In genomic region chr1:27469334-27469733, GRCh38 we compare ENCODE assay signal across 1 cellular context.
TF ChIP-seq lines count a peak whose summit lies in the region.

No MANE protein-coding gene starts in this region.

TF ChIP-seq in HepG2, 621 proteins besides CTCF, POLR2A, EP300 and RAD21:
- TF ChIP-seq, protein P1, sequence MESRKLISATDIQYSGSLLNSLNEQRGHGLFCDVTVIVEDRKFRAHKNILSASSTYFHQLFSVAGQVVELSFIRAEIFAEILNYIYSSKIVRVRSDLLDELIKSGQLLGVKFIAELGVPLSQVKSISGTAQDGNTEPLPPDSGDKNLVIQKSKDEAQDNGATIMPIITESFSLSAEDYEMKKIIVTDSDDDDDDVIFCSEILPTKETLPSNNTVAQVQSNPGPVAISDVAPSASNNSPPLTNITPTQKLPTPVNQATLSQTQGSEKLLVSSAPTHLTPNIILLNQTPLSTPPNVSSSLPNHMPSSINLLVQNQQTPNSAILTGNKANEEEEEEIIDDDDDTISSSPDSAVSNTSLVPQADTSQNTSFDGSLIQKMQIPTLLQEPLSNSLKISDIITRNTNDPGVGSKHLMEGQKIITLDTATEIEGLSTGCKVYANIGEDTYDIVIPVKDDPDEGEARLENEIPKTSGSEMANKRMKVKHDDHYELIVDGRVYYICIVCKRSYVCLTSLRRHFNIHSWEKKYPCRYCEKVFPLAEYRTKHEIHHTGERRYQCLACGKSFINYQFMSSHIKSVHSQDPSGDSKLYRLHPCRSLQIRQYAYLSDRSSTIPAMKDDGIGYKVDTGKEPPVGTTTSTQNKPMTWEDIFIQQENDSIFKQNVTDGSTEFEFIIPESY (CRISPR knock-in tag; IDR thresholded peaks at IDR 0.05): peak; percentile 34; the same call in 1 of the 2 replicates
- TF ChIP-seq PRPF4 (IDR thresholded peaks at IDR 0.05; ENCODE audit: low read depth, low read length, poor library complexity, severe bottlenecking) (no peak), ATF6 (CRISPR knock-in tag; conservative IDR thresholded peaks at IDR 0.05) (no peak), ZNF749 (CRISPR knock-in tag; IDR thresholded peaks at IDR 0.05; ENCODE audit: borderline replicate concordance) (no peak), NR2F1 (CRISPR knock-in tag; IDR thresholded peaks at IDR 0.05) (no peak), ZNF614 (CRISPR knock-in tag; IDR thresholded peaks at IDR 0.05; ENCODE audit: borderline replicate concordance) (no peak), ELF1 (CRISPR knock-in tag; IDR thresholded peaks at IDR 0.05) (no peak), HNF1B (CRISPR knock-in tag; IDR thresholded peaks at IDR 0.05) (no peak), ZNF180 (CRISPR knock-in tag; IDR thresholded peaks at IDR 0.05; ENCODE audit: borderline replicate concordance, low read depth) (no peak), ZKSCAN8 (CRISPR knock-in tag; IDR thresholded peaks at IDR 0.05; ENCODE audit: borderline replicate concordance) (no peak), ZNF770 (CRISPR knock-in tag; IDR thresholded peaks at IDR 0.05) (no peak), BRCA1 (CRISPR knock-in tag; IDR thresholded peaks at IDR 0.05) (no peak), HNF4A (CRISPR knock-in tag; IDR thresholded peaks at IDR 0.05) (no peak), FOXA3 (CRISPR knock-in tag; IDR thresholded peaks at IDR 0.05) (peak; percentile 20; the same call in 1 of the 2 replicates), ZSCAN12 (CRISPR knock-in tag; IDR thresholded peaks at IDR 0.05) (no peak)
- TF ChIP-seq, protein P2, sequence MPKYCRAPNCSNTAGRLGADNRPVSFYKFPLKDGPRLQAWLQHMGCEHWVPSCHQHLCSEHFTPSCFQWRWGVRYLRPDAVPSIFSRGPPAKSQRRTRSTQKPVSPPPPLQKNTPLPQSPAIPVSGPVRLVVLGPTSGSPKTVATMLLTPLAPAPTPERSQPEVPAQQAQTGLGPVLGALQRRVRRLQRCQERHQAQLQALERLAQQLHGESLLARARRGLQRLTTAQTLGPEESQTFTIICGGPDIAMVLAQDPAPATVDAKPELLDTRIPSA (CRISPR knock-in tag; IDR thresholded peaks at IDR 0.05; ENCODE audit: borderline replicate concordance): no peak
